15 cellular contexts compared by ENCODE assay signal in the genomic region with DNA sequence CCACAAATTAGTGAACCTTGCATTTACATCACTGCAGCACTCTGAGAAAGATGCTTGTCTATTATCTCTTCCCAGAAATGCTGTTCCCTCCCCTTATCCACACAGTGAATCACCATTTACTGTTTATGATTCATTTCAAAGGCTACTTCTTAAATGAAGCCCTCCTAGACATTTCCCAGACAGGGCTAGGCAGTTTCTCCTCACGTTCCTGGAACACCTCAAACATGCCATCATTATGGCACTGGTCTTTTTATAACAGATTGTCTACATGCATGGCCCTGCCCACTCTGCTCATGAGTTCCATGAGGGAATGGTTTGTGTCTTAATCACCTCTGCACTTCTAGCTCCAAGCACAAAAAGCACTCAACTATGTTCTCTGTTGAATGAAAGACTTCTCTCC. TPM values are rescaled to one million over a fixed set of nuclear protein-coding genes. Genes with fewer than 3 reads are reported as not detected.
DNase-seq lines count a peak whose midpoint lies in the region; ATAC-seq and TF ChIP-seq lines count a peak whose summit lies in the region.
"Had no signal": no experiment of that assay in that cellular context is flagged by ENCODE, and none has a peak within 500 bp of the region (broad histone marks: within the 10 kb centered on the region; RNA-seq: fewer than 3 reads in every experiment).

No MANE protein-coding gene starts in this region.

- H3K27ac ChIP-seq in AG04450 (ENCODE audit: low read depth, low read length), result peak overlapping the region; percentile 62
- no peak overlapping the region for H3K27ac ChIP-seq in endodermal cell (ENCODE audit: low read depth, low read length)
- H3K27ac ChIP-seq in vagina, result no peak overlapping the region
- H3K27ac ChIP-seq: gastrocnemius medialis, Peyer's patch, tibial artery had no signal

- DNase-seq in AG04450 (ENCODE audit: low read depth, low spot score) (peak; percentile 32), HCEC 1CT (peak; percentile 61), astrocyte of the hippocampus (ENCODE audit: low read depth, low spot score) (peak; percentile 47), iris pigment epithelial cell (ENCODE audit: low read depth) (peak; percentile 90), endodermal cell (no peak), vagina (ENCODE audit: extremely low spot score in 2 of 2) (no peak), NCI-H748 (lab: John Stamatoyannopoulos, UW; ENCODE audit: unreplicated experiment) (no peak)
- DNase-seq: CD8-positive, alpha-beta memory T cell; gastrocnemius medialis; H7; NCI-H2171; Peyer's patch; tibial artery had no signal

- TF ChIP-seq CTCF in AG04450 (IDR thresholded peaks at IDR 0.05; ENCODE audit: low read depth, low read length) (no peak), endodermal cell (conservative IDR thresholded peaks at IDR 0.05) (no peak), vagina (IDR thresholded peaks at IDR 0.05) (no peak)

- H3K9me3 ChIP-seq in AG04450 (ENCODE audit: control insufficient read depth, insufficient read depth, low read length), result no peaks in the 10 kb centered on the region
- H3K9me3 ChIP-seq in endodermal cell (ENCODE audit: control insufficient read depth, low read length), result no peaks in the 10 kb centered on the region
- no peaks in the 10 kb centered on the region for H3K9me3 ChIP-seq in vagina
- H3K9me3 ChIP-seq: gastrocnemius medialis, Peyer's patch, tibial artery had no signal

- H3K27ac Mint-ChIP-seq in endodermal cell, result no peak overlapping the region
- H3K27ac Mint-ChIP-seq: mesothelial cell of epicardium had no signal

- peaks cover 10% of the 10 kb centered on the region for H3K36me3 ChIP-seq in endodermal cell (ENCODE audit: control insufficient read depth, insufficient read depth, low read length)
- peaks cover 0 to 14% of the 10 kb centered on the region in 2 donors for H3K36me3 ChIP-seq in vagina

- 85% methylated on average over 1 of the region's 1 CpG; no CpG with 5 or more reads in 1 of the 2 experiments for WGBS in endodermal cell (ENCODE audit: insufficient coverage in 1 of 2, insufficient read length in 1 of 2), 2 experiments

- POLR2A ChIA-PET in AG04450 (lab: Yijun Ruan, JAX), result no interaction called here

- no peaks in the 10 kb centered on the region for H3K27me3 ChIP-seq in AG04450 (ENCODE audit: control insufficient read depth, insufficient read depth, low read length)
- H3K27me3 ChIP-seq in endodermal cell (ENCODE audit: control insufficient read depth, insufficient read depth, low read length, poor library complexity, severe bottlenecking), result no peaks in the 10 kb centered on the region
- no peaks in the 10 kb centered on the region for H3K27me3 ChIP-seq in vagina
- H3K27me3 ChIP-seq: gastrocnemius medialis, Peyer's patch, tibial artery had no signal

- no peak overlapping the region for H3K4me3 Mint-ChIP-seq in endodermal cell
- H3K4me3 Mint-ChIP-seq: CD8-positive, alpha-beta memory T cell; mesothelial cell of epicardium had no signal

- CTCF ChIA-PET in AG04450 (lab: Charles Lee), result no interaction called here

- H3K4me1 ChIP-seq in endodermal cell (ENCODE audit: control insufficient read depth, insufficient read depth, low read length), result no peaks in the 10 kb centered on the region
- H3K4me1 ChIP-seq in vagina, result no peaks in the 10 kb centered on the region
- H3K4me1 ChIP-seq: gastrocnemius medialis, Peyer's patch, tibial artery had no signal

- no peaks in the 10 kb centered on the region for H3K4me1 Mint-ChIP-seq in endodermal cell
- H3K4me1 Mint-ChIP-seq: CD8-positive, alpha-beta memory T cell; mesothelial cell of epicardium had no signal

- no peaks in the 10 kb centered on the region for H3K9me3 Mint-ChIP-seq in endodermal cell
- H3K9me3 Mint-ChIP-seq: CD8-positive, alpha-beta memory T cell had no signal

- H3K4me3 ChIP-seq in AG04450 (ENCODE audit: low read depth, low read length), result no peak overlapping the region
- no peak overlapping the region for H3K4me3 ChIP-seq in endodermal cell (ENCODE audit: low read length)
- H3K4me3 ChIP-seq in vagina, result no peak overlapping the region
- H3K4me3 ChIP-seq: gastrocnemius medialis, Peyer's patch, tibial artery had no signal

- H3K9ac ChIP-seq in endodermal cell (ENCODE audit: extremely low read depth, low read length, poor library complexity, severe bottlenecking), result no peak overlapping the region

- intact Hi-C loops in vagina (cut with DNase I), result no loop called here

- TF ChIP-seq POLR2A in vagina (IDR thresholded peaks at IDR 0.05), result no peak

- H3K36me3 Mint-ChIP-seq in endodermal cell (ENCODE audit: low read depth), result peaks cover 20% of the 10 kb centered on the region

- H3K27me3 Mint-ChIP-seq in endodermal cell (ENCODE audit: insufficient read depth), result no peaks in the 10 kb centered on the region
- H3K27me3 Mint-ChIP-seq: CD8-positive, alpha-beta memory T cell had no signal

- no peak for ATAC-seq in GM18519 (IDR thresholded peaks at IDR 0.05; ENCODE audit: low FRiP score, unreplicated experiment)
- ATAC-seq: gastrocnemius medialis had no signal

RNA-seq across cellular contexts. Expression of a gene that starts 32.2 kb away (rescaled TPM):
- polyA plus RNA-seq in AG04450 (2011; rRNA removed), result 49.0 and 64.2 TPM in 2 replicates
- polyA minus RNA-seq in AG04450 (2011; rRNA and poly(A)+ RNA removed), result 40.9 and 49.9 TPM in 2 replicates
- 10 to 100 TPM; 33.4 to 34.0 TPM for total RNA-seq in endodermal cell
- 41.0 TPM for polyA plus RNA-seq in endodermal cell (2013, experiment 1 of 2)
- 29.1 TPM for polyA plus RNA-seq in endodermal cell (2013, experiment 2 of 2)
- 39.0 TPM for total RNA-seq in vagina

RNA-seq across cellular contexts. Expression of a gene that starts 39.9 kb away (rescaled TPM):
- 7.2 and 8.5 TPM in 2 replicates for polyA plus RNA-seq in AG04450 (2011; rRNA removed)
- 7.4 and 9.5 TPM in 2 replicates for polyA minus RNA-seq in AG04450 (2011; rRNA and poly(A)+ RNA removed)
- total RNA-seq in endodermal cell, result 10 to 100 TPM; 11.7 to 13.6 TPM
- 10.1 TPM for polyA plus RNA-seq in endodermal cell (2013, experiment 1 of 2)
- polyA plus RNA-seq in endodermal cell (2013, experiment 2 of 2), result 9.3 TPM
- 6.9 TPM for total RNA-seq in vagina

Comparison
In these comparisons a context has a peak if more than half of its experiments do, and no peak if none do; other contexts are left out.
1. DNase-seq: peak in AG04450 (single experiment), HCEC 1CT (single experiment), astrocyte of the hippocampus (single experiment) and iris pigment epithelial cell (single experiment); none in endodermal cell (single experiment), vagina (0 of 2) and NCI-H748 (single experiment).